ENCODE assay signal across 16 cellular contexts in genomic region chr6:158764188-158764849, GRCh38. TPM values are rescaled to one million over a fixed set of nuclear protein-coding genes. Genes with fewer than 3 reads are reported as not detected.
DNase-seq lines count a peak whose midpoint lies in the region; ATAC-seq and TF ChIP-seq lines count a peak whose summit lies in the region.
"Had no signal": no experiment of that assay in that cellular context is flagged by ENCODE, and none has a peak within 500 bp of the region (broad histone marks: within the 10 kb centered on the region; RNA-seq: fewer than 3 reads in every experiment).

No MANE protein-coding gene starts in this region.

- CTCF ChIA-PET in activated CD8-positive, alpha-beta memory T cell treated with anti-CD3 and anti-CD28 coated beads, Interleukin-2, amount 10 ng/mL, durations not matched to agents 7 days and 5 days (lab: Charles Lee) = interaction anchor here (0.7 to 2.7 kb wide), 2 partner anchors 21 to 209 kb away, joined by 3 to 8 read pairs; no protein-coding TSS in a partner anchor
- CTCF ChIA-PET in OCI-LY7 (lab: Charles Lee; ENCODE audit: unreplicated experiment) = no interaction called here

- TF ChIP-seq CTCF in OCI-LY1 (IDR thresholded peaks at IDR 0.05; ENCODE audit: low read length) = no peak
- TF ChIP-seq CTCF in brain (conservative IDR thresholded peaks at IDR 0.05) = no peak
- TF ChIP-seq CTCF in osteoblast (IDR thresholded peaks at IDR 0.05; ENCODE audit: extremely low read depth, low read depth, low read length) = no peak
- TF ChIP-seq CTCF in OCI-LY7 (conservative IDR thresholded peaks at IDR 0.05; ENCODE audit: low read length) = no peak
- TF ChIP-seq CTCF in prostate gland (IDR thresholded peaks at IDR 0.05) = no peak

- H3K27ac Mint-ChIP-seq in activated CD8-positive, alpha-beta memory T cell treated with anti-CD3 and anti-CD28 coated beads, Interleukin-2, amount 10 ng/mL, durations not matched to agents 7 days and 5 days = peak overlapping the region; percentile 29
- H3K27ac Mint-ChIP-seq in brain = peak overlapping the region; percentile 69 to 91 (median 84)

- H3K36me3 ChIP-seq in OCI-LY1 (ENCODE audit: insufficient read depth, low read length) (peaks cover 54% of the 10 kb centered on the region), osteoblast (ENCODE audit: insufficient read depth, low read length) (peaks cover 46% of the 10 kb centered on the region), OCI-LY7 (ENCODE audit: insufficient read depth, low read length) (peaks cover 54% of the 10 kb centered on the region), prostate gland (peaks cover 9 to 25% of the 10 kb centered on the region in 2 donors)

- H2AFZ ChIP-seq in OCI-LY1 (ENCODE audit: low read length) (no peak overlapping the region), osteoblast (ENCODE audit: low read length) (no peak overlapping the region), OCI-LY7 (ENCODE audit: low read length) (no peak overlapping the region)

- H3K9me3 Mint-ChIP-seq in activated CD8-positive, alpha-beta memory T cell treated with anti-CD3 and anti-CD28 coated beads, Interleukin-2, amount 10 ng/mL, durations not matched to agents 7 days and 5 days (ENCODE audit: low read depth) = no peaks in the 10 kb centered on the region
- H3K9me3 Mint-ChIP-seq in brain = no peaks in the 10 kb centered on the region

- H3K4me3 ChIP-seq in OCI-LY1 (ENCODE audit: low read depth, low read length, poor library complexity, severe bottlenecking) (no peak overlapping the region), osteoblast (ENCODE audit: insufficient read depth, low read length) (no peak overlapping the region), OCI-LY7 (ENCODE audit: low read depth, low read length, poor library complexity, severe bottlenecking) (no peak overlapping the region), prostate gland (no peak overlapping the region)
- H3K4me3 ChIP-seq: vagina had no signal

- intact Hi-C loops in OCI-LY7 (cut with micrococcal nuclease; ENCODE audit: unreplicated experiment) (no loop called here), prostate gland (cut with DNase I) (loop anchor here (5.0 kb wide), 2 partner anchors 43 to 57 kb away; no protein-coding TSS in a partner anchor)

- H3K4me3 Mint-ChIP-seq in activated CD8-positive, alpha-beta memory T cell treated with anti-CD3 and anti-CD28 coated beads, Interleukin-2, amount 10 ng/mL, durations not matched to agents 7 days and 5 days = no peak overlapping the region
- no peak overlapping the region for H3K4me3 Mint-ChIP-seq in brain

- no peak overlapping the region for H3K9ac ChIP-seq in OCI-LY1 (ENCODE audit: low read length)

- H3K27me3 ChIP-seq in OCI-LY1 (ENCODE audit: insufficient read depth, low read length) (no peaks in the 10 kb centered on the region), osteoblast (ENCODE audit: insufficient read depth, low read length) (no peaks in the 10 kb centered on the region), prostate gland (replicated peaks; ENCODE audit: insufficient read depth) (no peaks in the 10 kb centered on the region)
- H3K27me3 ChIP-seq: vagina had no signal

- H3K4me1 Mint-ChIP-seq in activated CD8-positive, alpha-beta memory T cell treated with anti-CD3 and anti-CD28 coated beads, Interleukin-2, amount 10 ng/mL, durations not matched to agents 7 days and 5 days = no peaks in the 10 kb centered on the region
- H3K4me1 Mint-ChIP-seq in brain = peaks cover 67% of the 10 kb centered on the region

- DNase-seq in activated CD8-positive, alpha-beta memory T cell treated with anti-CD3 and anti-CD28 coated beads, Interleukin-2, amount 10 ng/mL, durations not matched to agents 7 days and 5 days = no peak
- DNase-seq in activated CD8-positive, alpha-beta memory T cell treated with anti-CD3 and anti-CD28 coated beads, Interleukin-2, amount 50 U/mL, for 48 hours = no peak
- DNase-seq in osteoblast (ENCODE audit: insufficient read length, low spot score, missing footprints) = peak; percentile 53
- no peak for DNase-seq in OCI-LY7 (ENCODE audit: low spot score)
- DNase-seq in left lobe of liver (ENCODE audit: low spot score) = no peak
- DNase-seq in prostate gland (ENCODE audit: low spot score) = no peak
- DNase-seq: activated CD8-positive, alpha-beta memory T cell treated with anti-CD3 and anti-CD28 coated beads for 24 hours; amygdala; dermis blood vessel endothelial cell; DMS79 treated with DMSO at 0.1 percent for 48 hours; HCEC 1CT; mammary epithelial cell; NCI-H2171 treated with DMSO at 0.1 percent for 48 hours had no signal

- H3K36me3 Mint-ChIP-seq in activated CD8-positive, alpha-beta memory T cell treated with anti-CD3 and anti-CD28 coated beads, Interleukin-2, amount 10 ng/mL, durations not matched to agents 7 days and 5 days = peaks cover 56% of the 10 kb centered on the region
- peaks cover 55% of the 10 kb centered on the region for H3K36me3 Mint-ChIP-seq in brain

- WGBS in prostate gland = 91% methylated on average over 14 of the region's 14 CpGs

- H3K27ac ChIP-seq in OCI-LY1 (ENCODE audit: low read depth, low read length, poor library complexity, severe bottlenecking) = peak overlapping the region; percentile 16
- no peak overlapping the region for H3K27ac ChIP-seq in osteoblast (ENCODE audit: low read depth, low read length)
- no peak overlapping the region for H3K27ac ChIP-seq in OCI-LY7 (ENCODE audit: low read depth, low read length, poor library complexity, severe bottlenecking)
- no peak overlapping the region for H3K27ac ChIP-seq in prostate gland
- H3K27ac ChIP-seq: vagina had no signal

- no peak for TF ChIP-seq POLR2A in prostate gland (IDR thresholded peaks at IDR 0.05)

- POLR2A ChIA-PET in OCI-LY7 (lab: Charles Lee) = interaction anchor here (0.6 to 2.0 kb wide), 3 partner anchors 15 to 33 kb away, joined by 3 to 8 read pairs (median 4); no protein-coding TSS in a partner anchor

- peaks cover 11% of the 10 kb centered on the region for H3K4me1 ChIP-seq in OCI-LY1 (ENCODE audit: insufficient read depth, low read length, severe bottlenecking)
- peaks cover 3% of the 10 kb centered on the region for H3K4me1 ChIP-seq in osteoblast (ENCODE audit: insufficient read depth, low read length)
- no peaks in the 10 kb centered on the region for H3K4me1 ChIP-seq in OCI-LY7 (ENCODE audit: insufficient read depth, low read length, poor library complexity, severe bottlenecking)
- H3K4me1 ChIP-seq in prostate gland (replicated peaks) = no peaks in the 10 kb centered on the region
- H3K4me1 ChIP-seq: vagina had no signal

- H3K4me2 ChIP-seq in OCI-LY1 (ENCODE audit: low read length) = no peak overlapping the region
- H3K4me2 ChIP-seq in osteoblast (ENCODE audit: insufficient read depth, low read length) = no peak overlapping the region
- no peak overlapping the region for H3K4me2 ChIP-seq in OCI-LY7 (ENCODE audit: low read length)

- ATAC-seq in activated CD8-positive, alpha-beta memory T cell treated with anti-CD3 and anti-CD28 coated beads, Interleukin-2, amount 10 ng/mL, durations not matched to agents 7 days and 5 days = no peak
- ATAC-seq in left lobe of liver = no peak

- H3K9me3 ChIP-seq in OCI-LY1 (ENCODE audit: low read length) (no peaks in the 10 kb centered on the region), osteoblast (ENCODE audit: low read depth, low read length) (no peaks in the 10 kb centered on the region), OCI-LY7 (ENCODE audit: low read length) (no peaks in the 10 kb centered on the region), prostate gland (no peaks in the 10 kb centered on the region)
- H3K9me3 ChIP-seq: vagina had no signal

- H4K20me1 ChIP-seq in OCI-LY1 (ENCODE audit: insufficient read depth, low read length) (no peaks in the 10 kb centered on the region), osteoblast (ENCODE audit: insufficient read depth, low read length) (no peaks in the 10 kb centered on the region), OCI-LY7 (ENCODE audit: insufficient read depth, low read length) (no peaks in the 10 kb centered on the region)

- no peaks in the 10 kb centered on the region for H3K9me2 ChIP-seq in OCI-LY1 (ENCODE audit: low read depth, low read length)
- H3K9me2 ChIP-seq in OCI-LY7 (ENCODE audit: insufficient read depth, low read length) = no peaks in the 10 kb centered on the region

- H3K27me3 Mint-ChIP-seq in activated CD8-positive, alpha-beta memory T cell treated with anti-CD3 and anti-CD28 coated beads, Interleukin-2, amount 10 ng/mL, durations not matched to agents 7 days and 5 days = no peaks in the 10 kb centered on the region
- H3K27me3 Mint-ChIP-seq in brain = peaks cover 3% of the 10 kb centered on the region

- no TSS peak for BruUV-seq in OCI-LY7 (replicated peaks; lab: Mats Ljungman, UMichigan)

- H3K79me2 ChIP-seq in OCI-LY1 (ENCODE audit: insufficient read depth, low read length) = no peaks in the 10 kb centered on the region
- H3K79me2 ChIP-seq in osteoblast (ENCODE audit: insufficient read depth, low read length) = no peaks in the 10 kb centered on the region
- H3K79me2 ChIP-seq in OCI-LY7 (ENCODE audit: insufficient read depth, low read depth, low read length) = no peaks in the 10 kb centered on the region

- H3F3A ChIP-seq in OCI-LY1 (ENCODE audit: insufficient read depth, low read length) = peaks cover 11% of the 10 kb centered on the region; the same call in 1 of the 2 replicates

RNA-seq across cellular contexts. Expression of gene EZR, which starts 54.8 kb away (rescaled TPM):
- 100 to 1,000 TPM; 187 to 214 TPM for total RNA-seq in activated CD8-positive, alpha-beta memory T cell treated with anti-CD3 and anti-CD28 coated beads, Interleukin-2, amount 10 ng/mL, durations not matched to agents 7 days and 5 days
- 317 TPM for polyA plus RNA-seq in brain (ENCODE audit: insufficient read depth, low read depth, low replicate concordance)
- 69.8 and 89.4 TPM in 2 replicates for total RNA-seq in osteoblast
- total RNA-seq in OCI-LY7 (2014; rRNA removed; shearing (Covaris generic)) = 268 and 360 TPM in 2 replicates
- total RNA-seq in OCI-LY7 (2022) = 415 and 440 TPM in 2 replicates
- total RNA-seq in left lobe of liver = 57.0 TPM
- 100 to 1,000 TPM; 118 to 222 TPM for total RNA-seq in prostate gland
